In genomic region chr12:45165284-45165683, GRCh38 we compare ENCODE assay signal across 25 cellular contexts.
"Had no signal": no experiment of that assay in that cellular context is flagged by ENCODE, and none has a peak within 500 bp of the region (broad histone marks: within the 10 kb centered on the region; RNA-seq: fewer than 3 reads in every experiment).

No MANE protein-coding gene starts in this region.

- DNase-seq: heart left ventricle; islet precursor cell; kidney glomerular epithelial cell; left cardiac atrium; lower lobe of right lung; mammary epithelial cell; mesenchymal stem cell; naive thymus-derived CD4-positive, alpha-beta T cell; ovary; retina; right cardiac atrium; sigmoid colon; stimulated activated CD4-positive, alpha-beta T cell treated with anti-CD3 and anti-CD28 coated beads, Interleukin-1b, Interleukin-23, amount 100 ng/mL, for 48 hours; stimulated activated CD4-positive, alpha-beta T cell treated with anti-CD3 and anti-CD28 coated beads, Interleukin-2, amount 100 ng/mL, for 48 hours; stimulated activated CD4-positive, alpha-beta T cell treated with anti-CD3 and anti-CD28 coated beads, Interleukin-4, amount 100 ng/mL, for 4 hours; stimulated activated CD8-positive, alpha-beta memory T cell treated with anti-CD3 and anti-CD28 coated beads, Interleukin-4, amount 100 ng/mL, for 48 hours; stimulated activated naive CD4-positive, alpha-beta T cell treated with Interleukin-2 at 50 U/mL for 16 hours; stimulated activated naive CD8-positive, alpha-beta T cell treated with anti-CD3 and anti-CD28 coated beads, Interleukin-15, amount 100 ng/mL, for 72 hours; substantia nigra had no signal

- H3K4me1 ChIP-seq: sigmoid colon had no signal

- H3K9me3 ChIP-seq: lower lobe of right lung, ovary, sigmoid colon, tibial nerve, vagina had no signal

- H3K27ac ChIP-seq: lower lobe of right lung, ovary, sigmoid colon, tibial nerve, vagina had no signal

- H3K4me3 ChIP-seq: heart left ventricle, lower lobe of right lung, ovary, sigmoid colon, smooth muscle cell, tibial nerve, vagina had no signal

- H3K36me3 ChIP-seq: heart left ventricle, lower lobe of right lung, ovary, sigmoid colon, tibial nerve, vagina had no signal

- H3K27me3 ChIP-seq: ovary, sigmoid colon, tibial nerve, vagina had no signal

- ATAC-seq: left lobe of liver; naive thymus-derived CD4-positive, alpha-beta T cell; natural killer cell treated with Interleukin-12 subunit alpha and Interleukin-12 subunit beta and Interleukin-15 and Interleukin-18, amount 100 ng/mL, for 72 hours; stimulated activated memory B cell treated with anti-CD40 and anti-IgM and Interleukin-4, amounts not matched to agents 10 μg/mL and 1 μg/mL and 100 μg/mL, for 72 hours; stimulated activated naive CD8-positive, alpha-beta T cell treated with anti-CD3 and anti-CD28 coated beads, Interleukin-15, amount 100 ng/mL, for 72 hours had no signal

- H3K4me2 ChIP-seq: smooth muscle cell had no signal
